15 cellular contexts compared by ENCODE assay signal in the genomic region with DNA sequence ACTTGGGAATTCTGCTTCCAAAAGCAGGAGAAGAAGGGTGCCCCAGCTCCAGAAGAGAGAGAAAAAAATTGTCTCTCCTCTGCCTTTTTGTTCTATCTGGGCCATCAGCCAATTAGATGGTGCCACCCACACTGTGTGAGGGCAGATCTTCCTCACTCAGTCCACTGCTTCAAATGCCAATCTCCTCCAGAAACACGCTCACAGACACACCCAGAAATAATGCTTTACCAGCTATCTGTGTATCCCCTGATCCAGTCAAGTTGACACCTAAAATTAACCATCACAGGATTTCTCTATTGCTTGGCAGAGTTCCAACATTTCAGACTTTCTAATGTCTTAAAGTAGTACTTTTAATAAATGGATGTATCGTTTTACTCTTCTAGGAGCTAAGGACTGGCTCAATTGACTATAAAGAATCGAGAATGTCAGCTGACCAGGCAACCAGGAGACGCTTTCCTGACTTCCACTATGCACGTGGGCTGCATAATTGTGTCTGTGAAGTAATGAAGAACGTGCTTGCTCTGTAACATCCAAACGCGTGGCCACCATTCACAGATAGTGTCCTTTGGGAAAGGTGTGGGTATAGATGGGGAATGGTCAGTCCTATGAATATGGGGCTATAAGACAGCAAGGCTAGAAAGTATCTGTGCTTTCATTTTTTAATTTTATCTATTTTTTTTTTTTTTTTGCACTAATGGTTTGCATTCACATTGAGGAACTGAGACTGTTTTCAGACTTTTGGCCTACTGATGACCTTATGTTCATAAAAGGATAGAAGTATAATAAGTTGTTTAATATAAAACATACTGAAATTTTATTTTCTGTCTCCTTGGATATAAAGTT. TPM values are rescaled to one million over a fixed set of nuclear protein-coding genes. Genes with fewer than 3 reads are reported as not detected.
DNase-seq lines count a peak whose midpoint lies in the region; ATAC-seq and TF ChIP-seq lines count a peak whose summit lies in the region.
"Had no signal": no experiment of that assay in that cellular context is flagged by ENCODE, and none has a peak within 500 bp of the region (broad histone marks: within the 10 kb centered on the region; RNA-seq: fewer than 3 reads in every experiment).

No MANE protein-coding gene starts in this region.

- H3K4me3 Mint-ChIP-seq in type B pancreatic cell, result no peak overlapping the region
- H3K4me3 Mint-ChIP-seq: activated CD4-positive, alpha-beta T cell treated with anti-CD3 and anti-CD28 coated beads, Interleukin-2, amount 10 ng/mL, durations not matched to agents 24 days and 14 days had no signal

- H3K4me1 Mint-ChIP-seq in type B pancreatic cell (ENCODE audit: unreplicated experiment), result peaks cover 4% of the 10 kb centered on the region
- H3K4me1 Mint-ChIP-seq: activated CD4-positive, alpha-beta T cell treated with anti-CD3 and anti-CD28 coated beads, Interleukin-2, amount 10 ng/mL, durations not matched to agents 24 days and 14 days had no signal

- ATAC-seq in GM19328 (IDR thresholded peaks at IDR 0.05; ENCODE audit: unreplicated experiment) (peak; percentile 55), HG03378 (IDR thresholded peaks at IDR 0.05; ENCODE audit: unreplicated experiment) (peak; percentile 56)

- H3K9me3 Mint-ChIP-seq in type B pancreatic cell, result peaks cover 8% of the 10 kb centered on the region
- H3K9me3 Mint-ChIP-seq: activated CD4-positive, alpha-beta T cell treated with anti-CD3 and anti-CD28 coated beads, Interleukin-2, amount 10 ng/mL, durations not matched to agents 24 days and 14 days had no signal

- H3K36me3 Mint-ChIP-seq in type B pancreatic cell, result no peaks in the 10 kb centered on the region

- H3K4me3 ChIP-seq in left ventricle myocardium inferior, result no peak overlapping the region
- H3K4me3 ChIP-seq: BLaER1 treated with 17β-estradiol and CSF1 and Interleukin-3, amounts not matched to agents 10 nM and 100 nM; thyroid gland had no signal

- H3K27ac Mint-ChIP-seq in type B pancreatic cell, result no peak overlapping the region
- H3K27ac Mint-ChIP-seq: activated CD4-positive, alpha-beta T cell treated with anti-CD3 and anti-CD28 coated beads, Interleukin-2, amount 10 ng/mL, durations not matched to agents 24 days and 14 days had no signal

- peaks cover 8% of the 10 kb centered on the region for H3K4me1 ChIP-seq in left ventricle myocardium inferior
- H3K4me1 ChIP-seq: thyroid gland had no signal

- no peaks in the 10 kb centered on the region for H3K36me3 ChIP-seq in left ventricle myocardium inferior
- H3K36me3 ChIP-seq: BLaER1 treated with 17β-estradiol and CSF1 and Interleukin-3, amounts not matched to agents 10 nM and 100 nM; thyroid gland had no signal

- H3K27ac ChIP-seq in left ventricle myocardium inferior (replicated peaks), result no peak overlapping the region
- H3K27ac ChIP-seq: BLaER1 treated with 17β-estradiol and CSF1 and Interleukin-3, amounts not matched to agents 10 nM and 100 nM; thyroid gland had no signal

- TF ChIP-seq CTCF in type B pancreatic cell (conservative IDR thresholded peaks at IDR 0.05) (no peak), left ventricle myocardium inferior (IDR thresholded peaks at IDR 0.05; ENCODE audit: borderline replicate concordance) (no peak)

- intact Hi-C loops in left ventricle myocardium inferior (cut with micrococcal nuclease), result no loop called here

- peaks cover 13% of the 10 kb centered on the region for H3K27me3 Mint-ChIP-seq in type B pancreatic cell
- H3K27me3 Mint-ChIP-seq: activated CD4-positive, alpha-beta T cell treated with anti-CD3 and anti-CD28 coated beads, Interleukin-2, amount 10 ng/mL, durations not matched to agents 24 days and 14 days had no signal

- H3K27me3 ChIP-seq in left ventricle myocardium inferior (ENCODE audit: low read depth), result no peaks in the 10 kb centered on the region
- H3K27me3 ChIP-seq: BLaER1 treated with 17β-estradiol and CSF1 and Interleukin-3, amounts not matched to agents 10 nM and 100 nM; thyroid gland had no signal

- DNase-seq in EH (ENCODE audit: low read depth), result peak; percentile 13
- DNase-seq in germinal center (ENCODE audit: low spot score), result peak; percentile 21
- no peak for DNase-seq in type B pancreatic cell (ENCODE audit: extremely low spot score, unreplicated experiment)
- DNase-seq in Kasumi-1 (lab: John Stamatoyannopoulos, UW), result no peak
- no peak for DNase-seq in NCI-H1092 treated with DMSO at 0.1 percent for 48 hours (lab: John Stamatoyannopoulos, UW)
- no peak for DNase-seq in left ventricle myocardium inferior
- DNase-seq: activated CD4-positive, alpha-beta T cell treated with anti-CD3 and anti-CD28 coated beads, Interleukin-2, amount 10 ng/mL, durations not matched to agents 24 days and 14 days; activated effector memory CD4-positive, alpha-beta T cell treated with anti-CD3 and anti-CD28 coated beads, Interleukin-2, amount 50 U/mL, for 16 hours; NCI-H526 treated with DMSO at 0.1 percent for 48 hours; right cardiac atrium; SW 1271 had no signal

- no peaks in the 10 kb centered on the region for H3K9me3 ChIP-seq in left ventricle myocardium inferior (replicated peaks)
- H3K9me3 ChIP-seq: thyroid gland had no signal

RNA-seq across cellular contexts. Expression of gene SMIM20, which starts 9.9 kb away (rescaled TPM):
- total RNA-seq in type B pancreatic cell (ENCODE audit: low replicate concordance) (25.3 and 28.0 TPM in 2 replicates), left ventricle myocardium inferior (45.4 TPM)

RNA-seq across cellular contexts. Expression of gene SEL1L3, which starts 41.3 kb away (rescaled TPM):
- total RNA-seq in type B pancreatic cell (ENCODE audit: low replicate concordance), result 28.2 and 43.8 TPM in 2 replicates
- total RNA-seq in left ventricle myocardium inferior, result 3.2 TPM

Comparison
In these comparisons a context has a peak if more than half of its experiments do, and no peak if none do; other contexts are left out.
1. DNase-seq: peak in EH (single experiment) and germinal center (single experiment); none in type B pancreatic cell (single experiment), Kasumi-1 (0 of 2), NCI-H1092 treated with DMSO at 0.1 percent for 48 hours (single experiment) and left ventricle myocardium inferior (single experiment).